Comparison of ENCODE assay signal across 31 cellular contexts in genomic region chr4:145722561-145722960, GRCh38. TPM values are rescaled to one million over a fixed set of nuclear protein-coding genes. Genes with fewer than 3 reads are reported as not detected.
DNase-seq lines count a peak whose midpoint lies in the region; ATAC-seq and TF ChIP-seq lines count a peak whose summit lies in the region.
"Had no signal": no experiment of that assay in that cellular context is flagged by ENCODE, and none has a peak within 500 bp of the region (broad histone marks: within the 10 kb centered on the region; RNA-seq: fewer than 3 reads in every experiment).

No MANE protein-coding gene starts in this region.

- no peaks in the 10 kb centered on the region for H3K9me3 ChIP-seq in right atrium auricular region
- H3K9me3 ChIP-seq: A549, colonic mucosa, pancreas, SJCRH30, tibial nerve had no signal

- no peak for TF ChIP-seq CTCF in right atrium auricular region (IDR thresholded peaks at IDR 0.05)

- no peak overlapping the region for H3K4me3 ChIP-seq in right atrium auricular region
- H3K4me3 ChIP-seq: A549, colonic mucosa, pancreas, SJCRH30, tibial nerve had no signal

- intact Hi-C loops in left cardiac atrium (cut with DNase I): no loop called here

- H3K27me3 ChIP-seq in right atrium auricular region: no peaks in the 10 kb centered on the region
- H3K27me3 ChIP-seq: colonic mucosa, pancreas, SJCRH30, tibial nerve had no signal

- ATAC-seq in left cardiac atrium (peak; percentile 30 to 38), esophagus mucosa (peak; percentile 34), GM18909 (IDR thresholded peaks at IDR 0.05; ENCODE audit: poor library complexity, unreplicated experiment) (no peak)
- ATAC-seq: CD8-positive, alpha-beta T cell; Panc1; T-cell had no signal

- H3K36me3 ChIP-seq in right atrium auricular region: no peaks in the 10 kb centered on the region
- H3K36me3 ChIP-seq: colonic mucosa, pancreas, SJCRH30, tibial nerve had no signal

- peaks cover 0 to 7% of the 10 kb centered on the region in 2 donors for H3K4me1 ChIP-seq in right atrium auricular region
- H3K4me1 ChIP-seq: A549, colonic mucosa, SJCRH30, tibial nerve had no signal

- no peak for DNase-seq in left cardiac atrium
- no peak for DNase-seq in right atrium auricular region (ENCODE audit: low spot score)
- DNase-seq in ELR (ENCODE audit: low read depth): peak; percentile 29
- peak; percentile 29 for DNase-seq in NCI-H69 (lab: John Stamatoyannopoulos, UW)
- no peak for DNase-seq in activated effector memory CD4-positive, alpha-beta T cell treated with anti-CD3 and anti-CD28 coated beads, Interleukin-2, amount 50 U/mL, for 16 hours
- no peak for DNase-seq in superior temporal gyrus (ENCODE audit: extremely low spot score)
- DNase-seq: activated CD4-positive, alpha-beta T cell treated with anti-CD3 and anti-CD28 coated beads for 48 hours; activated effector memory CD4-positive, alpha-beta T cell treated with Interleukin-2 at 50 U/mL for 16 hours; activated naive CD8-positive, alpha-beta T cell treated with anti-CD3 and anti-CD28 coated beads for 36 hours; aorta; CD8-positive, alpha-beta T cell; colonic mucosa; effector CD4-positive, alpha-beta T cell; GF-D8; immature natural killer cell; NCI-H1105 treated with DMSO at 0.1 percent for 48 hours; NCI-H2029; NCI-H524; pancreas; retina; SJCRH30; stimulated activated CD8-positive, alpha-beta memory T cell treated with anti-CD3 and anti-CD28 coated beads, Interleukin-4, amount 100 ng/mL, for 48 hours; T-cell had no signal

- H3K27ac ChIP-seq in right atrium auricular region: no peak overlapping the region
- H3K27ac ChIP-seq: A549, colonic mucosa, pancreas, SJCRH30, tibial nerve had no signal

RNA-seq across cellular contexts. Expression of gene C4orf51, which starts 42.6 kb away (rescaled TPM):
- not detected for total RNA-seq in left cardiac atrium
- total RNA-seq in right atrium auricular region: not detected
- total RNA-seq in esophagus mucosa: not detected
- total RNA-seq: activated naive CD8-positive, alpha-beta T cell treated with anti-CD3 and anti-CD28 coated beads for 36 hours; aorta; bronchial epithelial cell; CD8-positive, alpha-beta T cell; colonic mucosa; glomerular endothelial cell; neural crest cell; pancreas; SJCRH30; T-cell; tibial nerve had no signal

Comparison
In these comparisons a context has a peak if more than half of its experiments do, and no peak if none do; other contexts are left out.
1. DNase-seq: peak in ELR (single experiment) and NCI-H69 (single experiment); none in left cardiac atrium (single experiment), right atrium auricular region (single experiment), activated effector memory CD4-positive, alpha-beta T cell treated with anti-CD3 and anti-CD28 coated beads, Interleukin-2, amount 50 U/mL, for 16 hours (single experiment) and superior temporal gyrus (single experiment).